ENCODE assay signal across 8 cellular contexts in genomic region chr6:127420558-127420957, GRCh38. TPM values are rescaled to one million over a fixed set of nuclear protein-coding genes. Genes with fewer than 3 reads are reported as not detected.
DNase-seq lines count a peak whose midpoint lies in the region; ATAC-seq and TF ChIP-seq lines count a peak whose summit lies in the region.

No MANE protein-coding gene starts in this region.

- H3K27ac ChIP-seq in KOPT-K1 (ENCODE audit: low read depth, low read length, poor library complexity, severe bottlenecking) (peak overlapping the region; percentile 28), SK-N-MC (no peak overlapping the region)

- DNase-seq in GM10248 (ENCODE audit: extremely low spot score) = peak; percentile 83
- DNase-seq in H4 (ENCODE audit: low spot score) = peak; percentile 88
- DNase-seq in SK-N-MC (ENCODE audit: low read depth, low spot score) = peak; percentile 24
- peak; percentile 80 for DNase-seq in activated naive CD4-positive, alpha-beta T cell treated with Interleukin-2 at 50 U/mL for 16 hours
- DNase-seq in Right ventricle myocardium superior = no peak
- peak; percentile 65 for DNase-seq in sciatic nerve (ENCODE audit: low spot score)
- DNase-seq in 8988T = no peak

- intact Hi-C loops in Right ventricle myocardium superior (cut with DNase I) (no loop called here), sciatic nerve (cut with DNase I) (no loop called here)

- H3K36me3 ChIP-seq in KOPT-K1 (ENCODE audit: insufficient read depth, low read length) = no peaks in the 10 kb centered on the region
- no peaks in the 10 kb centered on the region for H3K36me3 ChIP-seq in SK-N-MC (ENCODE audit: insufficient read depth, low read length)

- CTCF ChIA-PET in GM10248 (lab: Yijun Ruan, JAX) = interaction anchor here (0.6 to 3.7 kb wide), 25 partner anchors 8 to 234 kb away, joined by 3 to 18 read pairs (median 4); no protein-coding TSS in a partner anchor

- H3K9ac ChIP-seq in SK-N-MC (ENCODE audit: insufficient read length) = no peak overlapping the region

- TF ChIP-seq CTCF in GM10248 (IDR thresholded peaks at IDR 0.05; ENCODE audit: control extremely low read depth, extremely low read depth, low read depth, missing control alignments) = peak; percentile 69

- H3K9me3 ChIP-seq in KOPT-K1 (ENCODE audit: insufficient read depth, low read length, poor library complexity, severe bottlenecking) = no peaks in the 10 kb centered on the region
- H3K9me3 ChIP-seq in SK-N-MC (ENCODE audit: low read depth, low read length) = no peaks in the 10 kb centered on the region

- POLR2A ChIA-PET in GM10248 (lab: Yijun Ruan, JAX) = no interaction called here

- H3K4me3 ChIP-seq in SK-N-MC = no peak overlapping the region

- ATAC-seq in Right ventricle myocardium superior (ENCODE audit: poor library complexity) (peak; percentile 89), sciatic nerve (peak; percentile 84)

RNA-seq across cellular contexts. Expression of gene KIAA0408, which starts 38.6 kb away (rescaled TPM):
- total RNA-seq in H4 (2014; rRNA removed; shearing (Covaris generic)) = 0.94 and 1.4 TPM in 2 replicates
- total RNA-seq in Right ventricle myocardium superior = 3.1 TPM
- total RNA-seq in sciatic nerve = 45.3 TPM

Comparison
In these comparisons a context has a peak if more than half of its experiments do, and no peak if none do; other contexts are left out.
1. DNase-seq: peak in GM10248 (single experiment), H4 (single experiment), SK-N-MC (single experiment), activated naive CD4-positive, alpha-beta T cell treated with Interleukin-2 at 50 U/mL for 16 hours (single experiment) and sciatic nerve (single experiment); none in Right ventricle myocardium superior (single experiment) and 8988T (single experiment).
2. RNA of gene KIAA0408, which starts 38.6 kb away (total RNA-seq): 45.3 TPM in sciatic nerve (single experiment); 3.1 TPM in Right ventricle myocardium superior (single experiment) and 0.94 to 1.4 TPM in H4; every median in the first group is over 10 times any median in the second.